1 cellular context compared by ENCODE assay signal in genomic region chr12:122064780-122065588, GRCh38.
TF ChIP-seq lines count a peak whose summit lies in the region.

No MANE protein-coding gene starts in this region.

TF ChIP-seq in K562, 482 proteins besides CTCF, POLR2A, EP300 and RAD21 (continued from another document):
- TF ChIP-seq ZHX1 (conservative IDR thresholded peaks at IDR 0.05; ENCODE audit: low read length), result no peak
- TF ChIP-seq NKRF (IDR thresholded peaks at IDR 0.05; ENCODE audit: borderline replicate concordance), result no peak
- TF ChIP-seq, protein P1, sequence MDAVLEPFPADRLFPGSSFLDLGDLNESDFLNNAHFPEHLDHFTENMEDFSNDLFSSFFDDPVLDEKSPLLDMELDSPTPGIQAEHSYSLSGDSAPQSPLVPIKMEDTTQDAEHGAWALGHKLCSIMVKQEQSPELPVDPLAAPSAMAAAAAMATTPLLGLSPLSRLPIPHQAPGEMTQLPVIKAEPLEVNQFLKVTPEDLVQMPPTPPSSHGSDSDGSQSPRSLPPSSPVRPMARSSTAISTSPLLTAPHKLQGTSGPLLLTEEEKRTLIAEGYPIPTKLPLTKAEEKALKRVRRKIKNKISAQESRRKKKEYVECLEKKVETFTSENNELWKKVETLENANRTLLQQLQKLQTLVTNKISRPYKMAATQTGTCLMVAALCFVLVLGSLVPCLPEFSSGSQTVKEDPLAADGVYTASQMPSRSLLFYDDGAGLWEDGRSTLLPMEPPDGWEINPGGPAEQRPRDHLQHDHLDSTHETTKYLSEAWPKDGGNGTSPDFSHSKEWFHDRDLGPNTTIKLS (IDR thresholded peaks at IDR 0.05; ENCODE audit: borderline replicate concordance, low read depth), result no peak
